In genomic region chr18:45231606-45232005, GRCh38 we compare ENCODE assay signal across 15 cellular contexts.
DNase-seq lines count a peak whose midpoint lies in the region; ATAC-seq and TF ChIP-seq lines count a peak whose summit lies in the region.
"Had no signal": no experiment of that assay in that cellular context is flagged by ENCODE, and none has a peak within 500 bp of the region (broad histone marks: within the 10 kb centered on the region; RNA-seq: fewer than 3 reads in every experiment).

No MANE protein-coding gene starts in this region.

- H2AK9ac ChIP-seq in IMR-90 (replicated peaks; ENCODE audit: low read depth, low read length, poor library complexity), result no peak overlapping the region

- H3K36me3 ChIP-seq in IMR-90 (ENCODE audit: control insufficient read depth, insufficient read depth, low read length), result no peaks in the 10 kb centered on the region
- H3K36me3 ChIP-seq: HAP-1 had no signal

- H3K18ac ChIP-seq in IMR-90 (ENCODE audit: low read depth, low read length), result no peak overlapping the region; the same call in 1 of the 2 replicates

- H3K9me1 ChIP-seq in IMR-90 (ENCODE audit: insufficient read depth, low read length), result no peaks in the 10 kb centered on the region

- no peak overlapping the region for H2AK5ac ChIP-seq in IMR-90 (ENCODE audit: low read depth, low read length)

- in situ Hi-C loops in IMR-90 (cut with MboI; ENCODE audit: low sequenced_read_pairs), result no loop called here

- no TSS peak for BruUV-seq in IMR-90 (replicated peaks; lab: Mats Ljungman, UMichigan)

- DNase-seq in EH (ENCODE audit: low read depth) (peak; percentile 58), IMR-90 (peak; percentile 52), epithelial cell of esophagus (ENCODE audit: low read depth) (peak; percentile 5), neural crest cell (ENCODE audit: low read depth, low spot score) (no peak), epidermal melanocyte (ENCODE audit: insufficient read length, low spot score) (no peak), Right ventricle myocardium superior (no peak)
- no peak for DNase-seq in activated CD8-positive, alpha-beta memory T cell treated with anti-CD3 and anti-CD28 coated beads, Interleukin-2, amount 50 U/mL, for 4 hours
- DNase-seq: AML-193; Caco-2; CD4-positive, alpha-beta T cell; GF-D8 had no signal

- no peak for TF ChIP-seq POLR2A in IMR-90 (IDR thresholded peaks at IDR 0.05; ENCODE audit: low read depth, low read length)

- no peak overlapping the region for H2AFZ ChIP-seq in IMR-90 (replicated peaks; ENCODE audit: low read length, poor library complexity)

- H3K36me3 Mint-ChIP-seq in neural crest cell (ENCODE audit: low read depth), result no peaks in the 10 kb centered on the region

- H3K4me1 Mint-ChIP-seq in neural crest cell, result peaks cover 14% of the 10 kb centered on the region

- no peak overlapping the region for H3K23ac ChIP-seq in IMR-90 (ENCODE audit: low read depth, low read length)

- no peak overlapping the region for H3K56ac ChIP-seq in IMR-90 (ENCODE audit: extremely low read depth, insufficient read depth, low read length)

- H3K4me1 ChIP-seq in IMR-90 (ENCODE audit: control insufficient read depth, insufficient read depth, low read length), result peaks cover 12% of the 10 kb centered on the region
- H3K4me1 ChIP-seq: Caco-2, HAP-1 had no signal

- no peak overlapping the region for H3K9ac ChIP-seq in IMR-90 (ENCODE audit: low read depth, low read length)

- H3K9me3 Mint-ChIP-seq in neural crest cell, result peaks cover 8% of the 10 kb centered on the region
- H3K9me3 Mint-ChIP-seq: CD4-positive, alpha-beta T cell had no signal

- H3K4ac ChIP-seq in IMR-90 (ENCODE audit: low read depth, low read length), result no peak overlapping the region

- TF ChIP-seq CTCF in IMR-90 (conservative IDR thresholded peaks at IDR 0.05; ENCODE audit: low read depth, low read length) (no peak), epithelial cell of esophagus (IDR thresholded peaks at IDR 0.05; ENCODE audit: insufficient read depth, low read depth, low read length, missing control alignments) (no peak), neural crest cell (conservative IDR thresholded peaks at IDR 0.05) (no peak)

- H4K8ac ChIP-seq in IMR-90 (ENCODE audit: low read depth in 2 of 2, low read length in 2 of 2), result no peak overlapping the region

- no peak overlapping the region for H3K14ac ChIP-seq in IMR-90 (replicated peaks; ENCODE audit: low read depth, low read length)

- peak overlapping the region; percentile 3; the same call in 1 of the 2 replicates for H4K5ac ChIP-seq in IMR-90 (ENCODE audit: low read depth, low read length)

- dilution Hi-C loops in IMR-90 (cut with HindIII; ENCODE audit: low sequenced_read_pairs, unreplicated experiment), result no loop called here

- H3K4me3 ChIP-seq in IMR-90 (ENCODE audit: insufficient read depth, low read depth, low read length) (no peak overlapping the region), epithelial cell of esophagus (ENCODE audit: low read length) (no peak overlapping the region)
- H3K4me3 ChIP-seq: HAP-1, K562 had no signal

- H2BK5ac ChIP-seq in IMR-90 (ENCODE audit: low read depth, low read length, poor library complexity, severe bottlenecking), result peak overlapping the region; percentile 43

- 0 out of 3 replicates have a peak overlapping the region, but pooled peaks have one; percentile 13 for H2BK15ac ChIP-seq in IMR-90 (ENCODE audit: low read depth, low read length)

- no peak overlapping the region for H3K4me3 Mint-ChIP-seq in neural crest cell
- H3K4me3 Mint-ChIP-seq: CD4-positive, alpha-beta T cell had no signal

- H4K91ac ChIP-seq in IMR-90 (ENCODE audit: insufficient read depth, low read depth, low read length), result no peak overlapping the region

- H3K27ac Mint-ChIP-seq in neural crest cell (ENCODE audit: unreplicated experiment), result peak overlapping the region; percentile 54
- H3K27ac Mint-ChIP-seq: CD4-positive, alpha-beta T cell had no signal

- peaks cover 6% of the 10 kb centered on the region for H3K9me3 ChIP-seq in IMR-90 (ENCODE audit: control insufficient read depth, insufficient read depth, low read length)
- H3K9me3 ChIP-seq: Caco-2, HAP-1 had no signal

- H2BK20ac ChIP-seq in IMR-90 (ENCODE audit: low read depth, low read length), result no peak overlapping the region

- peaks cover 6% of the 10 kb centered on the region; the same call in 1 of the 2 replicates for H3K27me3 ChIP-seq in IMR-90 (ENCODE audit: control insufficient read depth, insufficient read depth, low read length)

- peak overlapping the region; percentile 66; the same call in 1 of the 2 replicates for H3K27ac ChIP-seq in IMR-90 (ENCODE audit: insufficient read depth, low read length)
- H3K27ac ChIP-seq: C4-2B had no signal

- no peaks in the 10 kb centered on the region for H4K20me1 ChIP-seq in IMR-90 (ENCODE audit: insufficient read depth, low read length)

- no peak for TF ChIP-seq RAD21 in IMR-90 (IDR thresholded peaks at IDR 0.05; ENCODE audit: low read length)

- H3K79me1 ChIP-seq in IMR-90 (ENCODE audit: low read depth in 1 of 2, low read length in 2 of 2), result no peaks in the 10 kb centered on the region

- no CpG with 5 or more reads among the region's 1 CpG for WGBS in IMR-90 (ENCODE audit: extremely low coverage in 2 of 2, insufficient read length in 1 of 2), 2 experiments

- POLR2A ChIA-PET in IMR-90 (lab: Charles Lee; ENCODE audit: unreplicated experiment), result no interaction called here

- peak; percentile 91 for ATAC-seq in IMR-90 (ENCODE audit: low read depth)
- no peak for ATAC-seq in GM18858 (IDR thresholded peaks at IDR 0.05; ENCODE audit: unreplicated experiment)
- no peak for ATAC-seq in Right ventricle myocardium superior (ENCODE audit: poor library complexity)
- ATAC-seq: K562 had no signal

- no peaks in the 10 kb centered on the region for H3K27me3 Mint-ChIP-seq in neural crest cell (ENCODE audit: low read depth)
- H3K27me3 Mint-ChIP-seq: CD4-positive, alpha-beta T cell had no signal

- CTCF ChIA-PET in IMR-90 (lab: Yijun Ruan, JAX), result no interaction called here

- no peak overlapping the region for H2BK120ac ChIP-seq in IMR-90 (ENCODE audit: low read depth, low read length)

- no peak overlapping the region for H3K4me2 ChIP-seq in IMR-90 (ENCODE audit: low read depth, low read length)

- intact Hi-C loops in IMR-90 (cut with micrococcal nuclease), result loop anchor here (2.0 to 10.0 kb wide), 2 partner anchors 17 to 1567 kb away; no protein-coding TSS in a partner anchor
- intact Hi-C loops in Right ventricle myocardium superior (cut with DNase I), result no loop called here

TF ChIP-seq in IMR-90, 13 proteins besides CTCF, POLR2A, EP300 and RAD21:
- TF ChIP-seq USF2 (IDR thresholded peaks at IDR 0.05; ENCODE audit: low read depth, low read length) (no peak), RFX5 (IDR thresholded peaks at IDR 0.05; ENCODE audit: low read depth, low read length) (no peak), FOS (IDR thresholded peaks at IDR 0.05; ENCODE audit: low read depth, low read length) (no peak), MAFK (IDR thresholded peaks at IDR 0.05; ENCODE audit: low read depth, low read length) (no peak), CEBPB (IDR thresholded peaks at IDR 0.05; ENCODE audit: low read depth, low read length) (no peak), MAZ (IDR thresholded peaks at IDR 0.05; ENCODE audit: borderline replicate concordance, low read depth, low read length) (no peak), BHLHE40 (IDR thresholded peaks at IDR 0.05; ENCODE audit: low read depth, low read length) (no peak), SMC3 (IDR thresholded peaks at IDR 0.05; ENCODE audit: low read depth, low read length) (no peak), ELK1 (IDR thresholded peaks at IDR 0.05; ENCODE audit: borderline replicate concordance, low read depth, low read length) (no peak), CHD1 (IDR thresholded peaks at IDR 0.05; ENCODE audit: low read depth, low read length) (no peak), MXI1 (IDR thresholded peaks at IDR 0.05; ENCODE audit: borderline replicate concordance, low read depth, low read length) (no peak), NFE2L2 (IDR thresholded peaks at IDR 0.05; ENCODE audit: low read depth, low read length) (no peak), RCOR1 (IDR thresholded peaks at IDR 0.05; ENCODE audit: insufficient replicate concordance, low read length) (no peak)

Comparison
In these comparisons a context has a peak if more than half of its experiments do, and no peak if none do; other contexts are left out.
1. DNase-seq: peak in EH (single experiment), IMR-90 (single experiment) and epithelial cell of esophagus (single experiment); none in neural crest cell (single experiment), epidermal melanocyte (single experiment), activated CD8-positive, alpha-beta memory T cell treated with anti-CD3 and anti-CD28 coated beads, Interleukin-2, amount 50 U/mL, for 4 hours (single experiment) and Right ventricle myocardium superior (single experiment).